In the genomic region with DNA sequence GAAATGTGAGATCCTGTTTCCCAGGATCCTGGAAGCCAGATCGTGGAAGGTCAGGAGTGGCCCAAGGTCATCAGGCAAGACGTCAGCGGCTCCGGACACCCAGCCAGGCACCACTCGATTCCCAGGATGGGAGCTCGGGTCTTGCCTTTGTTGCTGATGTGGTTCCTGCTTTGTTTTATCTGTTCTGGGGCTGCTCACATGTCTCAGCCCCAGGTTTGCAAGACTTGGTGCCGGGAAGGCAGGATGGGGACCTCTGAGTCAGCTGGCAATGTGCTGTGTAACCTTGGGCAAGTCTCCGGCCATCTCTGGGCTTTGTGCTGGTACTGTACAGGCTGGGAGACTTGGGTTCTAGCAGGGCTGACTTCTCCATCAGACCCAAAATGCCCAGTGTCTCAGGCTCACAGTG, we compare ENCODE assay signal across 10 cellular contexts.
DNase-seq lines count a peak whose midpoint lies in the region; ATAC-seq and TF ChIP-seq lines count a peak whose summit lies in the region.
"Had no signal": no experiment of that assay in that cellular context is flagged by ENCODE, and none has a peak within 500 bp of the region (broad histone marks: within the 10 kb centered on the region; RNA-seq: fewer than 3 reads in every experiment).

No MANE protein-coding gene starts in this region.

- no peaks in the 10 kb centered on the region for H3K27me3 Mint-ChIP-seq in stimulated activated naive CD8-positive, alpha-beta T cell treated with anti-CD3 and anti-CD28 coated beads, Interleukin-15, Interleukin-2, amounts not matched to agents 100 ng/mL and 50 ng/mL, for 24 hours

- H3K27ac ChIP-seq in KMS-11: no peak overlapping the region
- H3K27ac ChIP-seq: WERI-Rb-1 had no signal

- H3K79me2 ChIP-seq in KMS-11 (ENCODE audit: insufficient read depth, low read depth): peaks cover 11% of the 10 kb centered on the region; the same call in 1 of the 2 replicates

- H3K36me3 Mint-ChIP-seq in stimulated activated naive CD8-positive, alpha-beta T cell treated with anti-CD3 and anti-CD28 coated beads, Interleukin-15, Interleukin-2, amounts not matched to agents 100 ng/mL and 50 ng/mL, for 24 hours (ENCODE audit: low read depth): peaks cover 5% of the 10 kb centered on the region

- peak overlapping the region; percentile 99 for H3K4me2 ChIP-seq in KMS-11

- no peaks in the 10 kb centered on the region for H3K9me3 Mint-ChIP-seq in stimulated activated naive CD8-positive, alpha-beta T cell treated with anti-CD3 and anti-CD28 coated beads, Interleukin-15, Interleukin-2, amounts not matched to agents 100 ng/mL and 50 ng/mL, for 24 hours

- H3K4me3 ChIP-seq in KMS-11 (IDR thresholded peaks at IDR 0.05; ENCODE audit: insufficient read depth, low read depth, low read length) (no peak overlapping the region), fibroblast of mammary gland (ENCODE audit: control insufficient read depth, low read depth, low read length) (no peak overlapping the region)

- H4K20me1 ChIP-seq in KMS-11 (ENCODE audit: insufficient read depth): no peaks in the 10 kb centered on the region

- DNase-seq in activated CD8-positive, alpha-beta memory T cell treated with anti-CD3 and anti-CD28 coated beads for 24 hours: peak; percentile 61
- DNase-seq in fibroblast of mammary gland (ENCODE audit: low read depth) (peak; percentile 12), GM19238 (ENCODE audit: insufficient read length, low spot score) (no peak), amniotic stem cell (lab: John Stamatoyannopoulos, UW) (no peak)
- DNase-seq: NCI-H1092, small intestine, WERI-Rb-1 had no signal

- H3K27ac Mint-ChIP-seq in stimulated activated naive CD8-positive, alpha-beta T cell treated with anti-CD3 and anti-CD28 coated beads, Interleukin-15, Interleukin-2, amounts not matched to agents 100 ng/mL and 50 ng/mL, for 24 hours: peak overlapping the region; percentile 95

- H3K4me3 Mint-ChIP-seq in stimulated activated naive CD8-positive, alpha-beta T cell treated with anti-CD3 and anti-CD28 coated beads, Interleukin-15, Interleukin-2, amounts not matched to agents 100 ng/mL and 50 ng/mL, for 24 hours: peak overlapping the region; percentile 88

- H3K9ac ChIP-seq in KMS-11: peak overlapping the region; percentile 88; the same call in 1 of the 2 replicates

- peaks cover 48% of the 10 kb centered on the region for H3K4me1 ChIP-seq in KMS-11 (ENCODE audit: low read depth, poor library complexity, severe bottlenecking)

- no peak overlapping the region for H2AFZ ChIP-seq in KMS-11 (ENCODE audit: low read depth)

- no peaks in the 10 kb centered on the region for H3K27me3 ChIP-seq in KMS-11 (ENCODE audit: insufficient read depth, low read depth)

- TF ChIP-seq CTCF in KMS-11 (conservative IDR thresholded peaks at IDR 0.05; ENCODE audit: low read depth, low read length) (no peak), fibroblast of mammary gland (conservative IDR thresholded peaks at IDR 0.05; ENCODE audit: control insufficient read depth, insufficient read depth, low read depth, low read length) (no peak)

- peaks cover 62% of the 10 kb centered on the region for H3K4me1 Mint-ChIP-seq in stimulated activated naive CD8-positive, alpha-beta T cell treated with anti-CD3 and anti-CD28 coated beads, Interleukin-15, Interleukin-2, amounts not matched to agents 100 ng/mL and 50 ng/mL, for 24 hours (ENCODE audit: low read depth)

- no peak for ATAC-seq in HG03457 (IDR thresholded peaks at IDR 0.05; ENCODE audit: unreplicated experiment)

- H3K36me3 ChIP-seq in KMS-11 (ENCODE audit: insufficient read depth): no peaks in the 10 kb centered on the region
- H3K36me3 ChIP-seq: WERI-Rb-1 had no signal

Comparison
In these comparisons a context has a peak if more than half of its experiments do, and no peak if none do; other contexts are left out.
1. DNase-seq: peak in activated CD8-positive, alpha-beta memory T cell treated with anti-CD3 and anti-CD28 coated beads for 24 hours (single experiment) and fibroblast of mammary gland (single experiment); none in GM19238 (single experiment) and amniotic stem cell (single experiment).